In genomic region chr14:76352639-76353281, GRCh38 we compare ENCODE assay signal across 1 cellular context.
TF ChIP-seq lines count a peak whose summit lies in the region.

No MANE protein-coding gene starts in this region.

TF ChIP-seq in WTC11, 78 proteins besides CTCF, POLR2A, EP300 and RAD21 (continued from another document):
- TF ChIP-seq ATF6 (CRISPR knock-in tag; IDR thresholded peaks at IDR 0.05), result no peak
